Comparison of ENCODE assay signal across 8 cellular contexts in the genomic region with DNA sequence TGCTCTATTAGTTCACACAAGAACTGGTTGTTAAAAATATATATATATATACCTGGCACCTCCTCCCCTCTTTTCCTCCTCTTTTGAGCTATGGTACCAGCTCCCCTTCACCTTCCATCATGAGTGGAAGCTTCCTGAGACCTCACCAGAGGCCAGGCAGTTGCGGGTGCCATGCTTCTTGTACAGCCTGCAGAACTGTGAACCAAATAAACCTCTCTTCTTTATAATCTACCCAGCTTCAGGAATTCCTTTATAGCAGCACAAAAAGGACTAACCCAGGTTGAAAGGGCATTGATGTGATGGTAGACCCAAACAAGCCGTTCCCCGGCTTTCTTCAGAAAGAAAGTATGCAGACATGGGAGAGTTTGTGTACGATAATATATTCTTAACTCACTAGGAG. TPM values are rescaled to one million over a fixed set of nuclear protein-coding genes. Genes with fewer than 3 reads are reported as not detected.
"Had no signal": no experiment of that assay in that cellular context is flagged by ENCODE, and none has a peak within 500 bp of the region (broad histone marks: within the 10 kb centered on the region; RNA-seq: fewer than 3 reads in every experiment).

No MANE protein-coding gene starts in this region.

- ATAC-seq: HepG2 had no signal

- H3K36me3 Mint-ChIP-seq: IgD-negative memory B cell had no signal

- FAIRE-seq: HepG2, HTR-8/SVneo had no signal

- DNase-seq: IMR-90, KBM-7, KG1 had no signal

- H3K27ac ChIP-seq: HL-60 had no signal

- H3K4me3 Mint-ChIP-seq: IgD-negative memory B cell had no signal

- H3K9me3 Mint-ChIP-seq: IgD-negative memory B cell had no signal

RNA-seq across cellular contexts. Expression of a gene that starts 14.9 kb away (rescaled TPM):
- total RNA-seq: HepG2, HT1080, IMR-90 had no signal
- polyA plus RNA-seq: HepG2, IgD-negative memory B cell, IMR-90 had no signal
